In genomic region chr2:202036601-202037037, GRCh38 we compare ENCODE assay signal across 11 cellular contexts. TPM values are rescaled to one million over a fixed set of nuclear protein-coding genes. Genes with fewer than 3 reads are reported as not detected.
DNase-seq lines count a peak whose midpoint lies in the region; ATAC-seq and TF ChIP-seq lines count a peak whose summit lies in the region.
"Had no signal": no experiment of that assay in that cellular context is flagged by ENCODE, and none has a peak within 500 bp of the region (broad histone marks: within the 10 kb centered on the region; RNA-seq: fewer than 3 reads in every experiment).

No MANE protein-coding gene starts in this region.

- H3K36me3 ChIP-seq in iPS-18a (ENCODE audit: control insufficient read depth, low read depth, low read length) (peaks cover 29% of the 10 kb centered on the region), skeletal muscle tissue (ENCODE audit: control insufficient read depth in 3 of 3, insufficient read depth in 3 of 3, low read length in 3 of 3) (no peaks in the 10 kb centered on the region)

- H2BK15ac ChIP-seq in H9 (ENCODE audit: low read depth, low read length): no peak overlapping the region

- no peak for TF ChIP-seq CTCF in H9 (conservative IDR thresholded peaks at IDR 0.05)
- TF ChIP-seq CTCF in astrocyte of the spinal cord (IDR thresholded peaks at IDR 0.05; ENCODE audit: low read depth, low read length): no peak

- no peaks in the 10 kb centered on the region for H4K20me1 ChIP-seq in H9 (ENCODE audit: control insufficient read depth, insufficient read depth, insufficient read length)

- no peak overlapping the region for H2BK120ac ChIP-seq in H9 (ENCODE audit: low read depth, low read length, poor library complexity, severe bottlenecking)

- in situ Hi-C loops in astrocyte of the spinal cord (cut with HindIII; ENCODE audit: low sequenced_read_pairs): no loop called here

- no peak overlapping the region for H2BK20ac ChIP-seq in H9 (ENCODE audit: low read depth, low read length, poor library complexity, severe bottlenecking)

- H3K4ac ChIP-seq in H9 (ENCODE audit: low read depth, low read length): no peak overlapping the region

- H3K56ac ChIP-seq in H9 (ENCODE audit: insufficient read length, low read depth, low read length): no peak overlapping the region

- no CpG with 5 or more reads among the region's 15 CpGs for WGBS in H9 (ENCODE audit: extremely low coverage, insufficient read length, low lambda C conversion rate)

- H2BK5ac ChIP-seq in H9 (ENCODE audit: insufficient read length, low read length): no peak overlapping the region

- peaks cover 0 to 4% of the 10 kb centered on the region in 2 experiments; a peak in 2 of 5 replicates for H3K9me3 Mint-ChIP-seq in H9
- H3K9me3 Mint-ChIP-seq in activated naive CD8-positive, alpha-beta T cell treated with anti-CD3 and anti-CD28 coated beads, Interleukin-2, amount 50 U/mL, for 24 hours: no peaks in the 10 kb centered on the region

- H2AFZ ChIP-seq in H9 (ENCODE audit: low read length): no peak overlapping the region

- H3K27ac ChIP-seq in H9 (ENCODE audit: insufficient read length, low read depth, low read length) (no peak overlapping the region), iPS-18a (ENCODE audit: low read length) (no peak overlapping the region), skeletal muscle tissue (ENCODE audit: low read depth, low read length) (peak overlapping the region; percentile 94)

- ATAC-seq in activated naive CD8-positive, alpha-beta T cell treated with anti-CD3 and anti-CD28 coated beads, Interleukin-2, amount 50 U/mL, for 24 hours: no peak
- ATAC-seq in GM21515 (IDR thresholded peaks at IDR 0.05; ENCODE audit: unreplicated experiment): no peak
- ATAC-seq: activated CD8-positive, alpha-beta T cell treated with anti-CD3 and anti-CD28 coated beads, Interleukin-2, amount 10 ng/mL, durations not matched to agents 7 days and 5 days had no signal

- no peaks in the 10 kb centered on the region for H3K79me1 ChIP-seq in H9 (ENCODE audit: insufficient read depth, low read depth, low read length, poor library complexity, severe bottlenecking)

- no peak overlapping the region for H4K5ac ChIP-seq in H9 (ENCODE audit: insufficient read length, low read depth, low read length)

- no peak overlapping the region for H4K8ac ChIP-seq in H9 (replicated peaks; ENCODE audit: insufficient read length, low read depth, low read length)

- no peak overlapping the region for H3T11ph ChIP-seq in H9 (ENCODE audit: low read length)

- peaks cover 12 to 21% (median 18%) of the 10 kb centered on the region in 3 experiments for H3K36me3 Mint-ChIP-seq in H9 (ENCODE audit: insufficient read depth in 1 of 3, low read depth in 3 of 3)
- H3K36me3 Mint-ChIP-seq in activated naive CD8-positive, alpha-beta T cell treated with anti-CD3 and anti-CD28 coated beads, Interleukin-2, amount 50 U/mL, for 24 hours (ENCODE audit: low read depth): no peaks in the 10 kb centered on the region

- H2BK12ac ChIP-seq in H9 (ENCODE audit: insufficient read length, low read depth, low read length): no peak overlapping the region

- no peak overlapping the region for H3K27ac Mint-ChIP-seq in H9
- no peak overlapping the region for H3K27ac Mint-ChIP-seq in activated naive CD8-positive, alpha-beta T cell treated with anti-CD3 and anti-CD28 coated beads, Interleukin-2, amount 50 U/mL, for 24 hours
- H3K27ac Mint-ChIP-seq: activated CD8-positive, alpha-beta T cell treated with anti-CD3 and anti-CD28 coated beads, Interleukin-2, amount 10 ng/mL, durations not matched to agents 7 days and 5 days had no signal

- no peak overlapping the region for H3K23ac ChIP-seq in H9 (ENCODE audit: insufficient read length, low read depth, low read length)

- no peak for DNase-seq in H9
- peak; percentile 77 for DNase-seq in astrocyte of the spinal cord (ENCODE audit: low read depth, low spot score)
- no peak for DNase-seq in activated naive CD8-positive, alpha-beta T cell treated with anti-CD3 and anti-CD28 coated beads, Interleukin-2, amount 50 U/mL, for 24 hours
- no peak for DNase-seq in kidney tubule cell (ENCODE audit: low spot score)
- DNase-seq in mesenteric fat pad (ENCODE audit: low spot score): no peak
- DNase-seq: activated CD8-positive, alpha-beta T cell treated with anti-CD3 and anti-CD28 coated beads, Interleukin-2, amount 10 ng/mL, durations not matched to agents 7 days and 5 days; NCI-H1417 treated with DMSO at 0.1 percent for 48 hours had no signal

- H3K4me3 Mint-ChIP-seq in H9: no peak overlapping the region
- H3K4me3 Mint-ChIP-seq in activated naive CD8-positive, alpha-beta T cell treated with anti-CD3 and anti-CD28 coated beads, Interleukin-2, amount 50 U/mL, for 24 hours: no peak overlapping the region
- H3K4me3 Mint-ChIP-seq: activated CD8-positive, alpha-beta T cell treated with anti-CD3 and anti-CD28 coated beads, Interleukin-2, amount 10 ng/mL, durations not matched to agents 7 days and 5 days had no signal

- H3K4me2 ChIP-seq in H9 (ENCODE audit: insufficient read depth, insufficient read length, low read length): peak overlapping the region; percentile 83

- H3K79me2 ChIP-seq in H9 (ENCODE audit: insufficient read depth, low read length): peaks cover 39% of the 10 kb centered on the region; the same call in 1 of the 2 replicates

- peaks cover 32 to 39% of the 10 kb centered on the region in 2 experiments for H3K4me1 Mint-ChIP-seq in H9
- peaks cover 11% of the 10 kb centered on the region for H3K4me1 Mint-ChIP-seq in activated naive CD8-positive, alpha-beta T cell treated with anti-CD3 and anti-CD28 coated beads, Interleukin-2, amount 50 U/mL, for 24 hours

- H3K4me3 ChIP-seq in astrocyte of the spinal cord (ENCODE audit: low read depth, low read length) (peak overlapping the region; percentile 73), iPS-18a (ENCODE audit: low read length) (peak overlapping the region; percentile 72), skeletal muscle tissue (ENCODE audit: low read length in 3 of 3) (peak overlapping the region; percentile 88 to 93 (median 91))

- H2AK5ac ChIP-seq in H9 (ENCODE audit: insufficient read length, low read length): no peak overlapping the region

- H3K14ac ChIP-seq in H9 (ENCODE audit: insufficient read depth, low read length): no peak overlapping the region

- H3K9ac ChIP-seq in H9 (ENCODE audit: extremely low read depth, insufficient read length, low read length) (peak overlapping the region; percentile 93), iPS-18a (ENCODE audit: low read length) (peak overlapping the region; percentile 73), skeletal muscle tissue (ENCODE audit: low read depth in 1 of 3, low read length in 3 of 3) (peak overlapping the region; percentile 77 to 84 (median 81))

- H3K9me3 ChIP-seq in H9 (ENCODE audit: control insufficient read depth, low read depth, low read length) (no peaks in the 10 kb centered on the region), iPS-18a (ENCODE audit: control insufficient read depth, low read depth, low read length) (no peaks in the 10 kb centered on the region), skeletal muscle tissue (ENCODE audit: control insufficient read depth in 3 of 3, low read length in 3 of 3) (no peaks in the 10 kb centered on the region)

- no peaks in the 10 kb centered on the region for H3K27me3 ChIP-seq in H9 (ENCODE audit: insufficient read depth, low read length)
- H3K27me3 ChIP-seq in iPS-18a (ENCODE audit: control insufficient read depth, insufficient read depth, low read length): no peaks in the 10 kb centered on the region
- H3K27me3 ChIP-seq in skeletal muscle tissue (ENCODE audit: control insufficient read depth in 3 of 3, insufficient read depth in 3 of 3, low read length in 3 of 3): peaks cover 0 to 7% (median 2%) of the 10 kb centered on the region in 3 donors

- no peak overlapping the region for H3K18ac ChIP-seq in H9 (ENCODE audit: insufficient read length, low read depth, low read length)

- no peak overlapping the region for H4K91ac ChIP-seq in H9 (ENCODE audit: insufficient read length, low read depth, low read length)

- H3K4me1 ChIP-seq in H9 (ENCODE audit: insufficient read depth, low read length) (peaks cover 3% of the 10 kb centered on the region), iPS-18a (ENCODE audit: control insufficient read depth, low read depth, low read length) (peaks cover 28% of the 10 kb centered on the region), skeletal muscle tissue (ENCODE audit: control insufficient read depth in 3 of 3, insufficient read depth in 3 of 3, low read length in 3 of 3) (peaks cover 27 to 52% (median 38%) of the 10 kb centered on the region in 3 donors)

- H3K27me3 Mint-ChIP-seq in H9 (ENCODE audit: low read depth): no peaks in the 10 kb centered on the region; the same call in 1 of the 2 replicates
- peaks cover 50% of the 10 kb centered on the region for H3K27me3 Mint-ChIP-seq in activated naive CD8-positive, alpha-beta T cell treated with anti-CD3 and anti-CD28 coated beads, Interleukin-2, amount 50 U/mL, for 24 hours

- H3K23me2 ChIP-seq in H9 (ENCODE audit: insufficient read length, low read depth, low read length, poor library complexity, severe bottlenecking): peaks cover 16% of the 10 kb centered on the region

RNA-seq across cellular contexts. Expression of gene FZD7, which starts 3.0 kb away (rescaled TPM):
- total RNA-seq in H9 (2021): 302 and 309 TPM in 2 replicates
- 42.8 TPM for total RNA-seq in skeletal muscle tissue
- 7.8 TPM for total RNA-seq in mesenteric fat pad

RNA-seq across cellular contexts. Expression of gene KIAA2012, which starts 36.4 kb away (rescaled TPM):
- total RNA-seq in H9 (2021) (not detected in 2 replicates), skeletal muscle tissue (under 0.01 TPM), mesenteric fat pad (not detected)
- total RNA-seq: activated CD8-positive, alpha-beta T cell treated with anti-CD3 and anti-CD28 coated beads, Interleukin-2, amount 10 ng/mL, durations not matched to agents 7 days and 5 days; SK-MEL-5 had no signal
